ENCODE assay signal across 9 cellular contexts in genomic region chrX:72273718-72274117, GRCh38. TPM values are rescaled to one million over a fixed set of nuclear protein-coding genes. Genes with fewer than 3 reads are reported as not detected.
A peak's percentile ranks its signal among the peaks of the same experiment; 100 is the strongest.
DNase-seq lines count a peak whose midpoint lies in the region; TF ChIP-seq lines count a peak whose summit lies in the region.
"Had no signal": no experiment of that assay in that cellular context is flagged by ENCODE, and none has a peak within 500 bp of the region (broad histone marks: within the 10 kb centered on the region; RNA-seq: fewer than 3 reads in every experiment).

No MANE protein-coding gene starts in this region.

- DNase-seq in activated effector memory CD4-positive, alpha-beta T cell treated with anti-CD3 and anti-CD28 coated beads, Interleukin-2, amount 50 U/mL, for 16 hours = peak; percentile 71
- no peak for DNase-seq in activated effector memory CD4-positive, alpha-beta T cell treated with Interleukin-2 at 50 U/mL for 16 hours
- peak; percentile 42 for DNase-seq in RPMI7951 (ENCODE audit: low read depth)
- DNase-seq in brain microvascular endothelial cell = no peak
- DNase-seq in smooth muscle cell (lab: John Stamatoyannopoulos, UW; ENCODE audit: unreplicated experiment) = no peak
- DNase-seq in AG08396 (ENCODE audit: low spot score) = no peak
- DNase-seq in AG20443 (ENCODE audit: low spot score) = no peak
- DNase-seq in mucosa of gallbladder (ENCODE audit: low spot score) = no peak
- DNase-seq: NCI-H2081 had no signal

- WGBS in smooth muscle cell (ENCODE audit: low lambda C conversion rate) = 89% methylated on average over 6 of the region's 6 CpGs

- H3K9me3 ChIP-seq in smooth muscle cell (replicated peaks; ENCODE audit: low read depth) = no peaks in the 10 kb centered on the region

- peaks cover 21% of the 10 kb centered on the region for H3K4me1 ChIP-seq in smooth muscle cell (ENCODE audit: low read depth)

- peaks cover 25% of the 10 kb centered on the region for H3K79me2 ChIP-seq in smooth muscle cell (ENCODE audit: low read depth)

- H2AFZ ChIP-seq in smooth muscle cell (ENCODE audit: low read depth) = no peak overlapping the region

- no peak for TF ChIP-seq CTCF in brain microvascular endothelial cell (IDR thresholded peaks at IDR 0.05; ENCODE audit: low read depth, low read length, missing control alignments)
- no peak for TF ChIP-seq CTCF in smooth muscle cell (IDR thresholded peaks at IDR 0.05; ENCODE audit: borderline replicate concordance, insufficient read depth, poor library complexity, severe bottlenecking)

- H3K4me3 ChIP-seq in brain microvascular endothelial cell (ENCODE audit: low read depth, low read length) (peak overlapping the region; percentile 89), smooth muscle cell (peak overlapping the region; percentile 85)

- no peak overlapping the region for H3K9ac ChIP-seq in smooth muscle cell (ENCODE audit: low read depth)

- H4K20me1 ChIP-seq in smooth muscle cell (ENCODE audit: low read depth) = peaks cover 50% of the 10 kb centered on the region

- peak overlapping the region; percentile 79 for H3K4me2 ChIP-seq in smooth muscle cell

- in situ Hi-C loops in brain microvascular endothelial cell (cut with HindIII; ENCODE audit: low pct_ligation_motif_present, low sequenced_read_pairs) = no loop called here

- H3K27me3 ChIP-seq in brain microvascular endothelial cell (replicated peaks) (no peaks in the 10 kb centered on the region), smooth muscle cell (ENCODE audit: low read depth) (no peaks in the 10 kb centered on the region)

- no peak overlapping the region for H3K27ac ChIP-seq in brain microvascular endothelial cell
- H3K27ac ChIP-seq in smooth muscle cell (ENCODE audit: low read depth) = peak overlapping the region; percentile 96

- H3K36me3 ChIP-seq in brain microvascular endothelial cell (replicated peaks) (peaks cover 64% of the 10 kb centered on the region), smooth muscle cell (ENCODE audit: low read depth) (no peaks in the 10 kb centered on the region)

- H3F3A ChIP-seq in smooth muscle cell (ENCODE audit: low read depth) = peaks cover 6% of the 10 kb centered on the region

RNA-seq across cellular contexts. Expression of gene RPS4X, which starts 3.3 kb away (rescaled TPM):
- total RNA-seq in RPMI7951 (2014; rRNA removed; shearing (Covaris generic)) = 1,331 and 1,443 TPM in 2 replicates
- total RNA-seq in smooth muscle cell = 618 and 691 TPM in 2 replicates
- polyA plus RNA-seq in smooth muscle cell = 190 and 228 TPM in 2 replicates
- 860 TPM for total RNA-seq in mucosa of gallbladder

RNA-seq across cellular contexts. Expression of gene CITED1, which starts 32.0 kb away (rescaled TPM):
- 0.12 and 1.3 TPM in 2 replicates for total RNA-seq in RPMI7951 (2014; rRNA removed; shearing (Covaris generic))
- total RNA-seq in smooth muscle cell (1.0 TPM in 1 of 2 replicates, not detected in the other), mucosa of gallbladder (not detected)
- 0.42 and 1.1 TPM in 2 replicates for polyA plus RNA-seq in smooth muscle cell

RNA-seq across cellular contexts. Expression of gene ERCC6L, which starts 34.9 kb away (rescaled TPM):
- 23.3 and 27.4 TPM in 2 replicates for total RNA-seq in RPMI7951 (2014; rRNA removed; shearing (Covaris generic))
- total RNA-seq in smooth muscle cell (1.5 and 2.8 TPM in 2 replicates), mucosa of gallbladder (0.23 TPM)
- polyA plus RNA-seq in smooth muscle cell = 0.76 and 0.89 TPM in 2 replicates

Comparison
In these comparisons a context has a peak if more than half of its experiments do, and no peak if none do; other contexts are left out.
1. DNase-seq: peak in activated effector memory CD4-positive, alpha-beta T cell treated with anti-CD3 and anti-CD28 coated beads, Interleukin-2, amount 50 U/mL, for 16 hours (single experiment) and RPMI7951 (single experiment); none in activated effector memory CD4-positive, alpha-beta T cell treated with Interleukin-2 at 50 U/mL for 16 hours (single experiment), brain microvascular endothelial cell (single experiment), smooth muscle cell (single experiment), AG08396 (single experiment), AG20443 (single experiment) and mucosa of gallbladder (single experiment).